14 cellular contexts compared by ENCODE assay signal in genomic region chr2:194610297-194610696, GRCh38.
DNase-seq lines count a peak whose midpoint lies in the region; ATAC-seq, FAIRE-seq and TF ChIP-seq lines count a peak whose summit lies in the region.
"Had no signal": no experiment of that assay in that cellular context is flagged by ENCODE, and none has a peak within 500 bp of the region (broad histone marks: within the 10 kb centered on the region; RNA-seq: fewer than 3 reads in every experiment).

No MANE protein-coding gene starts in this region.

- in situ Hi-C loops in ACHN (cut with HindIII; ENCODE audit: low pct_ligation_motif_present, low pct_unique_long_range_greater_than_20kb, low sequenced_read_pairs), result no loop called here

- no peak for DNase-seq in A549 (ENCODE audit: low read depth in 1 of 2, low spot score in 1 of 2)
- DNase-seq in ACHN, result peak; percentile 9
- DNase-seq in LHCN-M2 (ENCODE audit: low read depth), result peak; percentile 8
- peak; percentile 30 for DNase-seq in mesendoderm
- DNase-seq in activated CD8-positive, alpha-beta memory T cell treated with anti-CD3 and anti-CD28 coated beads, Interleukin-2, amount 50 U/mL, for 48 hours, result no peak
- DNase-seq in stimulated activated naive CD4-positive, alpha-beta T cell treated with Interleukin-2 at 50 U/mL for 16 hours (lab: John Stamatoyannopoulos, UW), result no peak
- DNase-seq: CD4-positive, alpha-beta memory T cell; DMS79; GF-D8; H9; KG1 had no signal

- H3K4me3 ChIP-seq in A549 (no peak overlapping the region), mesendoderm (ENCODE audit: low read length) (no peak overlapping the region)
- H3K4me3 ChIP-seq: BLaER1 had no signal

- H3K4me1 ChIP-seq in A549, result no peaks in the 10 kb centered on the region
- H3K4me1 ChIP-seq in mesendoderm (ENCODE audit: control insufficient read depth, low read depth, low read length), result no peaks in the 10 kb centered on the region
- H3K4me1 ChIP-seq: BLaER1 had no signal

- H3K4me2 ChIP-seq in A549 (no peak overlapping the region), mesendoderm (ENCODE audit: low read length) (no peak overlapping the region)
- H3K4me2 ChIP-seq: BLaER1 had no signal

- H3K18ac ChIP-seq in mesendoderm (ENCODE audit: low read length), result no peak overlapping the region

- H3K9me3 ChIP-seq in A549, result no peaks in the 10 kb centered on the region; the same call in 2 of the 3 replicates

- no peak for FAIRE-seq in A549 (lab: Jason Lieb, UNC)
- FAIRE-seq: A204.1, H1 had no signal

- no peak overlapping the region for H4K5ac ChIP-seq in mesendoderm (ENCODE audit: low read length)

- TF ChIP-seq EP300 in A549 (IDR thresholded peaks at IDR 0.05), result no peak

- no peak overlapping the region for H3K9ac ChIP-seq in mesendoderm (ENCODE audit: low read length)
- H3K9ac ChIP-seq: BLaER1 had no signal

- no peak overlapping the region for H2AK5ac ChIP-seq in mesendoderm (ENCODE audit: low read length)

- H3K79me1 ChIP-seq in mesendoderm (ENCODE audit: low read length), result no peaks in the 10 kb centered on the region

- H3K4ac ChIP-seq in mesendoderm (ENCODE audit: low read depth, low read length), result no peak overlapping the region

- no peak for TF ChIP-seq POLR2A in A549 (IDR thresholded peaks at IDR 0.05; ENCODE audit: low read length)

- TF ChIP-seq RAD21 in A549 (conservative IDR thresholded peaks at IDR 0.05 in 1 of 2, IDR thresholded peaks at IDR 0.05 in 1 of 2), result no peak

- no peak overlapping the region for H3K56ac ChIP-seq in mesendoderm (ENCODE audit: low read length)

- no peak overlapping the region for H3K23ac ChIP-seq in mesendoderm (ENCODE audit: low read length)

- no peak overlapping the region for H4K8ac ChIP-seq in mesendoderm (ENCODE audit: low read depth, low read length)

- no peaks in the 10 kb centered on the region for H3K27me3 ChIP-seq in mesendoderm (ENCODE audit: insufficient read depth, low read length, poor library complexity)
- H3K27me3 ChIP-seq: BLaER1 had no signal

- ATAC-seq in A549, result no peak

- no peak for TF ChIP-seq CTCF in A549 (IDR thresholded peaks at IDR 0.05)

- no peaks in the 10 kb centered on the region for H3K79me2 ChIP-seq in mesendoderm (ENCODE audit: control insufficient read depth, insufficient read depth, low read length)

- no peak overlapping the region for H2BK120ac ChIP-seq in mesendoderm (ENCODE audit: low read depth, low read length)

- POLR2A ChIA-PET in A549 (lab: Yijun Ruan, JAX), result no interaction called here

- CTCF ChIA-PET in A549 (lab: Yijun Ruan, JAX), result no interaction called here

- H2BK15ac ChIP-seq in mesendoderm (replicated peaks; ENCODE audit: low read depth), result no peak overlapping the region

- H3K36me3 ChIP-seq in mesendoderm (ENCODE audit: control insufficient read depth, insufficient read depth, low read length), result no peaks in the 10 kb centered on the region
- H3K36me3 ChIP-seq: BLaER1 had no signal

- H3K27ac ChIP-seq in A549, result no peak overlapping the region
- no peak overlapping the region for H3K27ac ChIP-seq in mesendoderm (ENCODE audit: low read depth, low read length)
- H3K27ac ChIP-seq: BLaER1 had no signal

- no peak overlapping the region for H2BK5ac ChIP-seq in mesendoderm (ENCODE audit: low read length)

TF ChIP-seq in A549, 52 proteins besides CTCF, POLR2A, EP300 and RAD21:
- TF ChIP-seq, protein P1, sequence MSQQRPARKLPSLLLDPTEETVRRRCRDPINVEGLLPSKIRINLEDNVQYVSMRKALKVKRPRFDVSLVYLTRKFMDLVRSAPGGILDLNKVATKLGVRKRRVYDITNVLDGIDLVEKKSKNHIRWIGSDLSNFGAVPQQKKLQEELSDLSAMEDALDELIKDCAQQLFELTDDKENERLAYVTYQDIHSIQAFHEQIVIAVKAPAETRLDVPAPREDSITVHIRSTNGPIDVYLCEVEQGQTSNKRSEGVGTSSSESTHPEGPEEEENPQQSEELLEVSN (IDR thresholded peaks at IDR 0.05; ENCODE audit: borderline replicate concordance, low read depth), result no peak
- peak; percentile 38 for TF ChIP-seq ZFP36 (IDR thresholded peaks at IDR 0.05; ENCODE audit: borderline replicate concordance, partially characterized antibody)

Comparison
In these comparisons a context has a peak if more than half of its experiments do, and no peak if none do; other contexts are left out.
1. DNase-seq: peak in ACHN (single experiment), LHCN-M2 (single experiment) and mesendoderm (single experiment); none in A549 (0 of 2), activated CD8-positive, alpha-beta memory T cell treated with anti-CD3 and anti-CD28 coated beads, Interleukin-2, amount 50 U/mL, for 48 hours (single experiment) and stimulated activated naive CD4-positive, alpha-beta T cell treated with Interleukin-2 at 50 U/mL for 16 hours (single experiment).